In genomic region chr3:147903037-147903436, GRCh38 we compare ENCODE assay signal across 1 cellular context.
TF ChIP-seq lines count a peak whose summit lies in the region.

No MANE protein-coding gene starts in this region.

TF ChIP-seq in WTC11, 78 proteins besides CTCF, POLR2A, EP300 and RAD21 (continued from another document):
- TF ChIP-seq, protein P1, sequence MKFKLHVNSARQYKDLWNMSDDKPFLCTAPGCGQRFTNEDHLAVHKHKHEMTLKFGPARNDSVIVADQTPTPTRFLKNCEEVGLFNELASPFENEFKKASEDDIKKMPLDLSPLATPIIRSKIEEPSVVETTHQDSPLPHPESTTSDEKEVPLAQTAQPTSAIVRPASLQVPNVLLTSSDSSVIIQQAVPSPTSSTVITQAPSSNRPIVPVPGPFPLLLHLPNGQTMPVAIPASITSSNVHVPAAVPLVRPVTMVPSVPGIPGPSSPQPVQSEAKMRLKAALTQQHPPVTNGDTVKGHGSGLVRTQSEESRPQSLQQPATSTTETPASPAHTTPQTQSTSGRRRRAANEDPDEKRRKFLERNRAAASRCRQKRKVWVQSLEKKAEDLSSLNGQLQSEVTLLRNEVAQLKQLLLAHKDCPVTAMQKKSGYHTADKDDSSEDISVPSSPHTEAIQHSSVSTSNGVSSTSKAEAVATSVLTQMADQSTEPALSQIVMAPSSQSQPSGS (CRISPR knock-in tag; IDR thresholded peaks at IDR 0.05; ENCODE audit: borderline replicate concordance, low read depth) = no peak
- TF ChIP-seq ZMAT4 (CRISPR knock-in tag; IDR thresholded peaks at IDR 0.05) (no peak), PRRX2 (CRISPR knock-in tag; IDR thresholded peaks at IDR 0.05) (no peak), ZNF317 (CRISPR knock-in tag; IDR thresholded peaks at IDR 0.05; ENCODE audit: borderline replicate concordance, low read depth) (no peak), STAT6 (CRISPR knock-in tag; conservative IDR thresholded peaks at IDR 0.05; ENCODE audit: low read depth) (no peak), TEAD4 (CRISPR knock-in tag; IDR thresholded peaks at IDR 0.05) (no peak), NFATC4 (CRISPR knock-in tag; IDR thresholded peaks at IDR 0.05) (no peak), JUN (CRISPR knock-in tag; IDR thresholded peaks at IDR 0.05) (no peak)
- TF ChIP-seq, protein P2, sequence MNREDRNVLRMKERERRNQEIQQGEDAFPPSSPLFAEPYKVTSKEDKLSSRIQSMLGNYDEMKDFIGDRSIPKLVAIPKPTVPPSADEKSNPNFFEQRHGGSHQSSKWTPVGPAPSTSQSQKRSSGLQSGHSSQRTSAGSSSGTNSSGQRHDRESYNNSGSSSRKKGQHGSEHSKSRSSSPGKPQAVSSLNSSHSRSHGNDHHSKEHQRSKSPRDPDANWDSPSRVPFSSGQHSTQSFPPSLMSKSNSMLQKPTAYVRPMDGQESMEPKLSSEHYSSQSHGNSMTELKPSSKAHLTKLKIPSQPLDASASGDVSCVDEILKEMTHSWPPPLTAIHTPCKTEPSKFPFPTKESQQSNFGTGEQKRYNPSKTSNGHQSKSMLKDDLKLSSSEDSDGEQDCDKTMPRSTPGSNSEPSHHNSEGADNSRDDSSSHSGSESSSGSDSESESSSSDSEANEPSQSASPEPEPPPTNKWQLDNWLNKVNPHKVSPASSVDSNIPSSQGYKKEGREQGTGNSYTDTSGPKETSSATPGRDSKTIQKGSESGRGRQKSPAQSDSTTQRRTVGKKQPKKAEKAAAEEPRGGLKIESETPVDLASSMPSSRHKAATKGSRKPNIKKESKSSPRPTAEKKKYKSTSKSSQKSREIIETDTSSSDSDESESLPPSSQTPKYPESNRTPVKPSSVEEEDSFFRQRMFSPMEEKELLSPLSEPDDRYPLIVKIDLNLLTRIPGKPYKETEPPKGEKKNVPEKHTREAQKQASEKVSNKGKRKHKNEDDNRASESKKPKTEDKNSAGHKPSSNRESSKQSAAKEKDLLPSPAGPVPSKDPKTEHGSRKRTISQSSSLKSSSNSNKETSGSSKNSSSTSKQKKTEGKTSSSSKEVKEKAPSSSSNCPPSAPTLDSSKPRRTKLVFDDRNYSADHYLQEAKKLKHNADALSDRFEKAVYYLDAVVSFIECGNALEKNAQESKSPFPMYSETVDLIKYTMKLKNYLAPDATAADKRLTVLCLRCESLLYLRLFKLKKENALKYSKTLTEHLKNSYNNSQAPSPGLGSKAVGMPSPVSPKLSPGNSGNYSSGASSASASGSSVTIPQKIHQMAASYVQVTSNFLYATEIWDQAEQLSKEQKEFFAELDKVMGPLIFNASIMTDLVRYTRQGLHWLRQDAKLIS (CRISPR knock-in tag; IDR thresholded peaks at IDR 0.05; ENCODE audit: borderline replicate concordance) = no peak
- TF ChIP-seq, protein P3, sequence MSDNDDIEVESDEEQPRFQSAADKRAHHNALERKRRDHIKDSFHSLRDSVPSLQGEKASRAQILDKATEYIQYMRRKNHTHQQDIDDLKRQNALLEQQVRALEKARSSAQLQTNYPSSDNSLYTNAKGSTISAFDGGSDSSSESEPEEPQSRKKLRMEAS (CRISPR knock-in tag; IDR thresholded peaks at IDR 0.05) = no peak
